Comparison of ENCODE assay signal across 8 cellular contexts in genomic region chr11:130861902-130862552, GRCh38. TPM values are rescaled to one million over a fixed set of nuclear protein-coding genes. Genes with fewer than 3 reads are reported as not detected.
DNase-seq lines count a peak whose midpoint lies in the region; ATAC-seq and TF ChIP-seq lines count a peak whose summit lies in the region.

No MANE protein-coding gene starts in this region.

- intact Hi-C loops in mucosa of descending colon (cut with DNase I, micrococcal nuclease): loop anchor here (2.0 to 10.0 kb wide), 3 partner anchors 427 to 647 kb away; no protein-coding TSS in a partner anchor

- peak; percentile 92 for DNase-seq in D341Med (ENCODE audit: low spot score)
- DNase-seq in HuH-7 (ENCODE audit: low spot score): peak; percentile 69
- DNase-seq in NOMO-1 treated with dmso at 0.1 percent for 144 hours (lab: John Stamatoyannopoulos, UW; ENCODE audit: unreplicated experiment): peak; percentile 49
- DNase-seq in activated CD8-positive, alpha-beta memory T cell treated with anti-CD3 and anti-CD28 coated beads, Interleukin-2, amount 50 U/mL, for 1 hour (ENCODE audit: extremely low read depth): peak; percentile 63
- peak; percentile 52 for DNase-seq in epidermal melanocyte (ENCODE audit: insufficient read length, low spot score)
- peak; percentile 91 to 98 (median 91) for DNase-seq in mucosa of descending colon
- peak; percentile 79 for DNase-seq in stimulated activated CD8-positive, alpha-beta memory T cell treated with anti-CD3 and anti-CD28 coated beads, Interleukin-4, amount 100 ng/mL, for 24 hours (ENCODE audit: low read depth)

- no peak overlapping the region for H3K4me3 ChIP-seq in mucosa of descending colon

- no peaks in the 10 kb centered on the region for H3K9me3 ChIP-seq in mucosa of descending colon

- peak; percentile 99 for TF ChIP-seq CTCF in mucosa of descending colon (IDR thresholded peaks at IDR 0.05)

- no peaks in the 10 kb centered on the region for H3K36me3 ChIP-seq in mucosa of descending colon (ENCODE audit: low read depth)

- ATAC-seq in GM21526 (IDR thresholded peaks at IDR 0.05; ENCODE audit: low FRiP score, unreplicated experiment) (peak; percentile 76), mucosa of descending colon (peak; percentile 97)

- no peaks in the 10 kb centered on the region for H3K4me1 ChIP-seq in mucosa of descending colon (ENCODE audit: low read depth)

RNA-seq across cellular contexts. Expression of gene SNX19, which starts 54.3 kb away (rescaled TPM):
- total RNA-seq in mucosa of descending colon: 10 to 100 TPM; 53.1 to 87.5 (median 76.7) TPM
